In the genomic region with DNA sequence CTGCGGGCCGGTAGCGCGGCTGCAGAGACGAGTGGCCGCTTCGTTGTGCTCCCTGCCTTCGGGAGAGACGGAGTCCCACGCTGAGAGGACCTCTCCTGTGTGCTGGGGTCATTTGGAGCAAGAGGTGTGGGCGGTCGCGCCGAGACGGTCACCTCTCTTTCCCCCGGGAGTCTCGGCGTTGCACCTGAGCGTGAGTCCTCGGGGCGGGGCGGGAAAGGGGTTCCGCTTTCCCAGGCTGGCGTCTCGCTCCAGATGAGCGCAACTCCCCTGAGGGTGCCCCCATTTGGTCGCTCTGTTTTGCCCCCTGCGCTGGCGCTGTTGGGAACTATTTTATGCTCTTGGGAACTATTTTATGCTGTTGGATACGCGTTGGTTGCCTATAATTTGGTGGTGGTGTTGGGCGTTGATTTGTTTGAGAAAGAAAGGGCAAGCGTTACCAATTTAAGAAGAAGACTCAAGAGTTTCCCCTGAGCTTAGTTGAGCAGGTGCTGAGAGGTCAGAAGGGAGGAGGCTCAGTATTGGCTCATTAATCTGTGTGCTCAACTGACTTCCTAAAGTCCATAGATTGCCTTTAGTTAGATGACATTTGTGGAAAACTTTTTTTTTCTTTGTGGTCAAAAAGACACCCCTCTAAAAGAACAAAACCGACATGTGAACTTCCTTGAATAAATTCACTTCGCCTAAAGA, we compare ENCODE assay signal across 8 cellular contexts. TPM values are rescaled to one million over a fixed set of nuclear protein-coding genes. Genes with fewer than 3 reads are reported as not detected.
DNase-seq lines count a peak whose midpoint lies in the region; ATAC-seq and TF ChIP-seq lines count a peak whose summit lies in the region.

No MANE protein-coding gene starts in this region.

- no peaks in the 10 kb centered on the region for H3K9me3 ChIP-seq in body of pancreas

- H3K27ac ChIP-seq in body of pancreas (peak overlapping the region; percentile 97 to 99 (median 98)), skin epidermis (peak overlapping the region; percentile 77 to 98 (median 90))

- no peaks in the 10 kb centered on the region for H3K9me3 Mint-ChIP-seq in immature natural killer cell

- no peaks in the 10 kb centered on the region for H3K36me3 ChIP-seq in body of pancreas (replicated peaks in 1 of 2; ENCODE audit: insufficient read depth in 1 of 2, low read depth in 2 of 2)

- intact Hi-C loops in body of pancreas (cut with DNase I): no loop called here

- H3K27me3 ChIP-seq in body of pancreas: no peaks in the 10 kb centered on the region

- TF ChIP-seq CTCF in body of pancreas (IDR thresholded peaks at IDR 0.05): peak in 1 of 7 experiments; percentile 9

- peaks cover 18% of the 10 kb centered on the region in 2 donors for H3K4me1 Mint-ChIP-seq in immature natural killer cell

- H3K4me3 ChIP-seq in Jurkat, Clone E6-1 (ENCODE audit: low read length): peak overlapping the region; percentile 97
- H3K4me3 ChIP-seq in body of pancreas: peak overlapping the region; percentile 51 to 64
- peak overlapping the region; percentile 67 to 98 (median 92) for H3K4me3 ChIP-seq in skin epidermis

- DNase-seq in COR-L47 (lab: John Stamatoyannopoulos, UW) (peak; percentile 75), body of pancreas (peak in 1 of 4 donors; percentile 74), immature natural killer cell (peak in 1 of 3 donors; percentile 22), GF-D8 (lab: John Stamatoyannopoulos, UW) (no peak)
- peak; percentile 54 for DNase-seq in Jurkat, Clone E6-1 (ENCODE audit: low read depth, low spot score)

- H3K27me3 Mint-ChIP-seq in immature natural killer cell (ENCODE audit: low read depth in 3 of 3): peaks cover 3 to 12% (median 11%) of the 10 kb centered on the region in 3 donors

- 0 to 3% methylated on average over 8 to 32 of the region's 35 CpGs for WGBS in body of pancreas, 2 donors

- peak overlapping the region; percentile 46 to 87 (median 83) for H3K27ac Mint-ChIP-seq in immature natural killer cell

- peak; percentile 18 for ATAC-seq in GM21367 (IDR thresholded peaks at IDR 0.05; ENCODE audit: unreplicated experiment)
- ATAC-seq in SK-N-SH treated with all-trans-retinoic acid at 6 μM for 48 hours: peak; percentile 28
- ATAC-seq in body of pancreas: peak; percentile 44

- H3K36me3 Mint-ChIP-seq in immature natural killer cell: no peaks in the 10 kb centered on the region

- H3K4me3 Mint-ChIP-seq in immature natural killer cell: peak overlapping the region; percentile 86 to 93 (median 89)

- H3K4me1 ChIP-seq in body of pancreas: peaks cover 40% of the 10 kb centered on the region

- TF ChIP-seq POLR2A in body of pancreas (IDR thresholded peaks at IDR 0.05): no peak

TF ChIP-seq in SK-N-SH treated with all-trans-retinoic acid at 6 μM for 48 hours, 23 proteins besides CTCF, POLR2A, EP300 and RAD21:
- TF ChIP-seq OSR1 (CRISPR knock-in tag; IDR thresholded peaks at IDR 0.05) (no peak), ZC3H10 (CRISPR knock-in tag; IDR thresholded peaks at IDR 0.05) (no peak), ISL1 (CRISPR knock-in tag; IDR thresholded peaks at IDR 0.05) (no peak), TCF4 (CRISPR knock-in tag; IDR thresholded peaks at IDR 0.05; ENCODE audit: borderline replicate concordance) (no peak), BACH2 (CRISPR knock-in tag; IDR thresholded peaks at IDR 0.05; ENCODE audit: borderline replicate concordance) (no peak), RARB (CRISPR knock-in tag; IDR thresholded peaks at IDR 0.05) (no peak)

RNA-seq across cellular contexts. Expression of a gene that starts 0.7 kb away (rescaled TPM):
- 10.3 TPM for polyA plus RNA-seq in Jurkat, Clone E6-1 (2012; ENCODE audit: insufficient read depth, insufficient read length)
- total RNA-seq in body of pancreas: 10 to 100 TPM in 1 of 2 donors, 1 to 10 TPM in 1; 6.0 to 23.4 TPM
- 1 to 10 TPM in 1 of 3 donors, under 1 TPM in 2; 0.13 to 1.6 (median 0.72) TPM for polyA plus RNA-seq in immature natural killer cell
